8 cellular contexts compared by ENCODE assay signal in genomic region chr14:60655898-60656754, GRCh38. TPM values are rescaled to one million over a fixed set of nuclear protein-coding genes. Genes with fewer than 3 reads are reported as not detected.
DNase-seq lines count a peak whose midpoint lies in the region; ATAC-seq, FAIRE-seq and TF ChIP-seq lines count a peak whose summit lies in the region.

No MANE protein-coding gene starts in this region.

- no peaks in the 10 kb centered on the region for H3K9me3 Mint-ChIP-seq in stimulated activated naive CD8-positive, alpha-beta T cell treated with anti-CD3 and anti-CD28 coated beads, Interleukin-15, Interleukin-2, amounts not matched to agents 100 ng/mL and 50 ng/mL, for 24 hours
- no peaks in the 10 kb centered on the region for H3K9me3 Mint-ChIP-seq in WTC11
- H3K9me3 Mint-ChIP-seq in immature natural killer cell, result peaks cover 0 to 2% (median 0%) of the 10 kb centered on the region in 6 donors

- ATAC-seq in stimulated activated naive CD8-positive, alpha-beta T cell treated with anti-CD3 and anti-CD28 coated beads, Interleukin-15, Interleukin-2, amounts not matched to agents 100 U/mL and 50 U/mL, for 24 hours, result no peak
- ATAC-seq in WTC11 (no peak), GM21447 (IDR thresholded peaks at IDR 0.05; ENCODE audit: unreplicated experiment) (no peak)

- peaks cover 58% of the 10 kb centered on the region for H3K4me1 Mint-ChIP-seq in stimulated activated naive CD8-positive, alpha-beta T cell treated with anti-CD3 and anti-CD28 coated beads, Interleukin-15, Interleukin-2, amounts not matched to agents 100 ng/mL and 50 ng/mL, for 24 hours (ENCODE audit: low read depth)
- peaks cover 68% of the 10 kb centered on the region for H3K4me1 Mint-ChIP-seq in WTC11
- H3K4me1 Mint-ChIP-seq in immature natural killer cell, result peaks cover 27 to 32% of the 10 kb centered on the region in 2 donors

- POLR2A ChIA-PET in WTC11 (lab: Charles Lee), result interaction anchor here (0.7 to 1.2 kb wide), 4 partner anchors 67 to 407 kb away, joined by 3 to 4 read pairs (median 4); partner anchors contain the start of genes PPM1A, SLC38A6 and TRMT5

- no peaks in the 10 kb centered on the region for H3K36me3 Mint-ChIP-seq in stimulated activated naive CD8-positive, alpha-beta T cell treated with anti-CD3 and anti-CD28 coated beads, Interleukin-15, Interleukin-2, amounts not matched to agents 100 ng/mL and 50 ng/mL, for 24 hours (ENCODE audit: low read depth)
- H3K36me3 Mint-ChIP-seq in WTC11, result no peaks in the 10 kb centered on the region
- H3K36me3 Mint-ChIP-seq in immature natural killer cell, result peaks cover 0 to 3% (median 0%) of the 10 kb centered on the region in 3 donors

- peak overlapping the region; percentile 52 for H3K27ac Mint-ChIP-seq in stimulated activated naive CD8-positive, alpha-beta T cell treated with anti-CD3 and anti-CD28 coated beads, Interleukin-15, Interleukin-2, amounts not matched to agents 100 ng/mL and 50 ng/mL, for 24 hours
- H3K27ac Mint-ChIP-seq in WTC11 (no peak overlapping the region; the same call in 1 of the 2 replicates), immature natural killer cell (no peak overlapping the region)

- H3K4me3 Mint-ChIP-seq in stimulated activated naive CD8-positive, alpha-beta T cell treated with anti-CD3 and anti-CD28 coated beads, Interleukin-15, Interleukin-2, amounts not matched to agents 100 ng/mL and 50 ng/mL, for 24 hours, result peak overlapping the region; percentile 83
- peak overlapping the region; percentile 75 for H3K4me3 Mint-ChIP-seq in WTC11
- H3K4me3 Mint-ChIP-seq in immature natural killer cell, result peak overlapping the region; percentile 62 to 77 (median 73)

- TF ChIP-seq CTCF in WTC11 (IDR thresholded peaks at IDR 0.05), result no peak

- DNase-seq in stimulated activated naive CD8-positive, alpha-beta T cell treated with anti-CD3 and anti-CD28 coated beads, Interleukin-15, Interleukin-2, amounts not matched to agents 100 U/mL and 50 U/mL, for 24 hours, result no peak
- DNase-seq in WTC11 (ENCODE audit: low spot score) (peak; percentile 51), immature natural killer cell (no peak), urothelium cell line (ENCODE audit: low spot score) (no peak), AG08395 (ENCODE audit: low spot score) (no peak), 8988T (no peak)

- FAIRE-seq in urothelium cell line (lab: Jason Lieb, UNC), result peak; percentile 81

- H3K27me3 Mint-ChIP-seq in stimulated activated naive CD8-positive, alpha-beta T cell treated with anti-CD3 and anti-CD28 coated beads, Interleukin-15, Interleukin-2, amounts not matched to agents 100 ng/mL and 50 ng/mL, for 24 hours, result peaks cover 90% of the 10 kb centered on the region
- peaks cover 100% of the 10 kb centered on the region for H3K27me3 Mint-ChIP-seq in WTC11 (ENCODE audit: low read depth)
- H3K27me3 Mint-ChIP-seq in immature natural killer cell (ENCODE audit: low read depth in 3 of 3), result peaks cover 27 to 69% (median 37%) of the 10 kb centered on the region in 3 donors

- CTCF ChIA-PET in WTC11 (lab: Charles Lee), result interaction anchor here (0.6 to 2.9 kb wide), 15 partner anchors 10 to 521 kb away, joined by 3 to 20 read pairs (median 3); partner anchors contain the start of genes SLC38A6 and TRMT5

TF ChIP-seq in WTC11, 78 proteins besides CTCF, POLR2A, EP300 and RAD21:
- TF ChIP-seq PRRX2 (CRISPR knock-in tag; IDR thresholded peaks at IDR 0.05), result no peak
- TF ChIP-seq ESRRA (CRISPR knock-in tag; IDR thresholded peaks at IDR 0.05; ENCODE audit: borderline replicate concordance), result no peak
- TF ChIP-seq GRHL2 (CRISPR knock-in tag; IDR thresholded peaks at IDR 0.05; ENCODE audit: insufficient replicate concordance, severe bottlenecking), result no peak
- TF ChIP-seq, protein P1, sequence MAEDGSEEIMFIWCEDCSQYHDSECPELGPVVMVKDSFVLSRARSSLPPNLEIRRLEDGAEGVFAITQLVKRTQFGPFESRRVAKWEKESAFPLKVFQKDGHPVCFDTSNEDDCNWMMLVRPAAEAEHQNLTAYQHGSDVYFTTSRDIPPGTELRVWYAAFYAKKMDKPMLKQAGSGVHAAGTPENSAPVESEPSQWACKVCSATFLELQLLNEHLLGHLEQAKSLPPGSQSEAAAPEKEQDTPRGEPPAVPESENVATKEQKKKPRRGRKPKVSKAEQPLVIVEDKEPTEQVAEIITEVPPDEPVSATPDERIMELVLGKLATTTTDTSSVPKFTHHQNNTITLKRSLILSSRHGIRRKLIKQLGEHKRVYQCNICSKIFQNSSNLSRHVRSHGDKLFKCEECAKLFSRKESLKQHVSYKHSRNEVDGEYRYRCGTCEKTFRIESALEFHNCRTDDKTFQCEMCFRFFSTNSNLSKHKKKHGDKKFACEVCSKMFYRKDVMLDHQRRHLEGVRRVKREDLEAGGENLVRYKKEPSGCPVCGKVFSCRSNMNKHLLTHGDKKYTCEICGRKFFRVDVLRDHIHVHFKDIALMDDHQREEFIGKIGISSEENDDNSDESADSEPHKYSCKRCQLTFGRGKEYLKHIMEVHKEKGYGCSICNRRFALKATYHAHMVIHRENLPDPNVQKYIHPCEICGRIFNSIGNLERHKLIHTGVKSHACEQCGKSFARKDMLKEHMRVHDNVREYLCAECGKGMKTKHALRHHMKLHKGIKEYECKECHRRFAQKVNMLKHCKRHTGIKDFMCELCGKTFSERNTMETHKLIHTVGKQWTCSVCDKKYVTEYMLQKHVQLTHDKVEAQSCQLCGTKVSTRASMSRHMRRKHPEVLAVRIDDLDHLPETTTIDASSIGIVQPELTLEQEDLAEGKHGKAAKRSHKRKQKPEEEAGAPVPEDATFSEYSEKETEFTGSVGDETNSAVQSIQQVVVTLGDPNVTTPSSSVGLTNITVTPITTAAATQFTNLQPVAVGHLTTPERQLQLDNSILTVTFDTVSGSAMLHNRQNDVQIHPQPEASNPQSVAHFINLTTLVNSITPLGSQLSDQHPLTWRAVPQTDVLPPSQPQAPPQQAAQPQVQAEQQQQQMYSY (CRISPR knock-in tag; IDR thresholded peaks at IDR 0.05), result no peak
- no peak for TF ChIP-seq TEAD1 (CRISPR knock-in tag; IDR thresholded peaks at IDR 0.05)
- TF ChIP-seq STAT6 (CRISPR knock-in tag; conservative IDR thresholded peaks at IDR 0.05; ENCODE audit: low read depth), result no peak
- TF ChIP-seq ZSCAN18 (CRISPR knock-in tag; IDR thresholded peaks at IDR 0.05), result no peak
- TF ChIP-seq ZNF232 (CRISPR knock-in tag; IDR thresholded peaks at IDR 0.05), result no peak
- TF ChIP-seq, protein P2, sequence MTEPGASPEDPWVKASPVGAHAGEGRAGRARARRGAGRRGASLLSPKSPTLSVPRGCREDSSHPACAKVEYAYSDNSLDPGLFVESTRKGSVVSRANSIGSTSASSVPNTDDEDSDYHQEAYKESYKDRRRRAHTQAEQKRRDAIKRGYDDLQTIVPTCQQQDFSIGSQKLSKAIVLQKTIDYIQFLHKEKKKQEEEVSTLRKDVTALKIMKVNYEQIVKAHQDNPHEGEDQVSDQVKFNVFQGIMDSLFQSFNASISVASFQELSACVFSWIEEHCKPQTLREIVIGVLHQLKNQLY (CRISPR knock-in tag; IDR thresholded peaks at IDR 0.05), result no peak
- no peak for TF ChIP-seq ETV6 (CRISPR knock-in tag; IDR thresholded peaks at IDR 0.05)

RNA-seq across cellular contexts. Expression of gene SIX1, which starts 6.8 kb away (rescaled TPM):
- total RNA-seq in WTC11 (2021), result 0.21 to 0.59 TPM (median 0.30 TPM) in 3 replicates
- polyA plus RNA-seq in immature natural killer cell, result not detected
